In the genomic region with DNA sequence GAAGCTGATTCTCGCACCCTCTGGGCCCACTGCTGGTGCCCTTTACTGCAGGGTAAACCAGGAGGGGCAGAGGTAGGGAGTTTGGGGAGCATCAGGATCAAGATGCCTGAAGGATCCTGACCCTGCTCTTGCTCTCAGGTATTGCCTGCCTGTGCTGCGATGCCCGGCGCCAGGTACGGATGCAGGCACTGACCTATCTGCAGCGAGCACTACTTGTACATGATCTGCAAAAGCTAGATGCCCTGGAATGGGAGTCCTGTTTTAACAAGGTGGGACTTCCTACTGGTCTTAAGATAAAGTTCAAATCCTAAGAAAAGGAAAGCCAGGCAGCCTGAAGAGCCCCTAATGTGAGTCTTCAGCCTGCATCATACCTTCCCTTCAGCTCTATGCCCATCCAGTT, we compare ENCODE assay signal across 27 cellular contexts.
"Had no signal": no experiment of that assay in that cellular context is flagged by ENCODE, and none has a peak within 500 bp of the region (broad histone marks: within the 10 kb centered on the region; RNA-seq: fewer than 3 reads in every experiment).

No MANE protein-coding gene starts in this region.

- DNase-seq: naive B cell; naive thymus-derived CD8-positive, alpha-beta T cell; nephron progenitor cell; nucleus accumbens; ovary; psoas muscle; right cardiac atrium; stimulated activated CD4-positive, alpha-beta T cell treated with anti-CD3 and anti-CD28 coated beads, Interleukin-15, amount 100 ng/mL, for 24 hours; stimulated activated CD4-positive, alpha-beta T cell treated with anti-CD3 and anti-CD28 coated beads, Interleukin-2, amount 100 ng/mL, for 24 hours; stimulated activated CD4-positive, alpha-beta T cell treated with anti-CD3 and anti-CD28 coated beads, Interleukin-2, amount 100 ng/mL, for 48 hours; stimulated activated CD4-positive, alpha-beta T cell treated with anti-CD3 and anti-CD28 coated beads, Interleukin-4, amount 100 ng/mL, for 4 hours; stimulated activated CD8-positive, alpha-beta memory T cell treated with anti-CD3 and anti-CD28 coated beads, Interleukin-4, amount 100 ng/mL, for 48 hours; stimulated activated naive B cell treated with anti-CD40 and anti-IgM and Interleukin-4, amounts not matched to agents 10 μg/mL and 1 μg/mL and 100 μg/mL, for 72 hours; stimulated activated naive CD4-positive, alpha-beta T cell treated with Interleukin-2 at 50 U/mL for 16 hours; stomach; thyroid gland; trophoblast cell had no signal

- H3K27me3 ChIP-seq: neutrophil, ovary, stomach, thyroid gland, tibial nerve, upper lobe of left lung, vagina had no signal

- H3K4me3 ChIP-seq: ovary, psoas muscle, skin epidermis, smooth muscle cell, stomach, thoracic aorta, thyroid gland, tibial nerve, upper lobe of left lung, vagina had no signal

- H3K4me1 ChIP-seq: parathyroid adenoma, psoas muscle, stomach, thyroid gland, tibial nerve, vagina had no signal

- H3K27ac ChIP-seq: neutrophil, ovary, parathyroid adenoma, psoas muscle, skin epidermis, stomach, thoracic aorta, thyroid gland, tibial nerve, vagina had no signal

- H3K79me2 ChIP-seq: parathyroid adenoma had no signal

- H3K36me3 ChIP-seq: ovary had no signal

- H3K4me2 ChIP-seq: smooth muscle cell had no signal

- H2AFZ ChIP-seq: parathyroid adenoma had no signal

- ATAC-seq: naive thymus-derived CD8-positive, alpha-beta T cell; psoas muscle; right cardiac atrium; sciatic nerve; stimulated activated naive B cell treated with anti-CD40 and anti-IgM and Interleukin-4, amounts not matched to agents 10 μg/mL and 1 μg/mL and 100 μg/mL, for 72 hours had no signal

- H3K9me3 ChIP-seq: neutrophil, ovary, psoas muscle, stomach, thoracic aorta, thyroid gland, tibial nerve, upper lobe of left lung, vagina had no signal

- FAIRE-seq: urothelium cell line had no signal

- H3K9ac ChIP-seq: parathyroid adenoma had no signal
